8 cellular contexts compared by ENCODE assay signal in the genomic region with DNA sequence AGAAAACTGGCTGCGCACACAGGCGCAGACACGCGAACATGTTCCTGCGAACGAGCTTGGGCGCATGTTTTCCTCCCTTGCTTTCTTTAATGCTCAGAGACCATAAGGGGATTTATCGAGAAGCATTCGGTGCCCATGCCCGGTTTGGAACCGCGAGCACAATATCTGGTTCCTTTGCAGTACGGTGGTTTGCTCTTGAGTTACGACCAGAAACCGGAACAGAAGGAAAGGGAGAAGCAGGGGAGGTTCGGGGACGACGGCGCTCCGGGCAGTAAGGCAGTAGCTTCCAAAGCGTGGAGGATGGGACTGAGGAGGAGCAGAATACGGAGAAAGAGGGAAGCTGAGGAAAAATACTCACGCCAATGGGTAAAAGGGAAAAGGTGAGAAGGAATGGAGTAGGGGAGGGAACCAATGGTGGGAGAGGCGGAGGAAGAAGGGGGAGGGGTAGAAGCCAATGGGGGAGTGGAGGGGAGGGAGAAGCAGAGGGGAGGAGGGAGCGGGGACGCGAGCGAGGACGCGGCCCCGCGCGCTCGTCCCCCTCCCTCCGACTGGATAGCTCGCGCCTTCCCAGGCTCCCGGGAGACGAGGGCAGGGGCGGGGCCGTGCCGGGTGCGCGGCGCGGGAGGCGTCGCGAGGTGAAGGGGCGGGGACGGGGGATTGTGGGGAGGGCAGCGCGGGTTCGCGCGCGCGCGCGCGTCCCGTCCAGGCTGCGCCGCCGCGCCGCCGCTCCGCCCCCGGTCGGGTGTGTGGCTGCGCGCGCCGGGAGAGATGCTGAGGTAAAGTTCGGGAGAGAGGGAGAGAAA.
DNase-seq lines count a peak whose midpoint lies in the region; ATAC-seq and FAIRE-seq lines count a peak whose summit lies in the region.

No MANE protein-coding gene starts in this region.

- DNase-seq in NCI-H2196 (lab: John Stamatoyannopoulos, UW; ENCODE audit: unreplicated experiment): peak; percentile 97
- DNase-seq in activated CD4-positive, alpha-beta T cell treated with anti-CD3 and anti-CD28 coated beads for 24 hours (ENCODE audit: low read depth in 2 of 2): peak; percentile 66 to 77
- peak; percentile 46 to 47 for DNase-seq in stimulated activated CD4-positive, alpha-beta T cell treated with anti-CD3 and anti-CD28 coated beads, Interleukin-1b, Interleukin-23, amount 100 ng/mL, for 1 hour (ENCODE audit: low read depth in 2 of 2)

- FAIRE-seq in A204.1 (lab: Jason Lieb, UNC): peak; percentile 55

- ATAC-seq in GM18867 (IDR thresholded peaks at IDR 0.05; ENCODE audit: unreplicated experiment) (peak; percentile 60), HG03097 (IDR thresholded peaks at IDR 0.05; ENCODE audit: low FRiP score, unreplicated experiment) (peak; percentile 55)

- H3K27ac ChIP-seq in cingulate gyrus (ENCODE audit: low read depth, low read length) (peak overlapping the region; percentile 100), layer of hippocampus (ENCODE audit: low read depth, low read length) (peak overlapping the region; percentile 97)

- H3K27me3 ChIP-seq in layer of hippocampus (ENCODE audit: control insufficient read depth, insufficient read depth, low read length): no peaks in the 10 kb centered on the region

Comparison
In these comparisons a context has a peak if more than half of its experiments do, and no peak if none do; other contexts are left out.
1. Peak in every context shown above with its lines: DNase-seq, ATAC-seq and H3K27ac ChIP-seq.
2. DNase-seq: peak in every context shown above with its lines; median percentile 97 in NCI-H2196; 72 in activated CD4-positive, alpha-beta T cell treated with anti-CD3 and anti-CD28 coated beads for 24 hours; 46 in stimulated activated CD4-positive, alpha-beta T cell treated with anti-CD3 and anti-CD28 coated beads, Interleukin-1b, Interleukin-23, amount 100 ng/mL, for 1 hour.